Comparison of ENCODE assay signal across 18 cellular contexts in the genomic region with DNA sequence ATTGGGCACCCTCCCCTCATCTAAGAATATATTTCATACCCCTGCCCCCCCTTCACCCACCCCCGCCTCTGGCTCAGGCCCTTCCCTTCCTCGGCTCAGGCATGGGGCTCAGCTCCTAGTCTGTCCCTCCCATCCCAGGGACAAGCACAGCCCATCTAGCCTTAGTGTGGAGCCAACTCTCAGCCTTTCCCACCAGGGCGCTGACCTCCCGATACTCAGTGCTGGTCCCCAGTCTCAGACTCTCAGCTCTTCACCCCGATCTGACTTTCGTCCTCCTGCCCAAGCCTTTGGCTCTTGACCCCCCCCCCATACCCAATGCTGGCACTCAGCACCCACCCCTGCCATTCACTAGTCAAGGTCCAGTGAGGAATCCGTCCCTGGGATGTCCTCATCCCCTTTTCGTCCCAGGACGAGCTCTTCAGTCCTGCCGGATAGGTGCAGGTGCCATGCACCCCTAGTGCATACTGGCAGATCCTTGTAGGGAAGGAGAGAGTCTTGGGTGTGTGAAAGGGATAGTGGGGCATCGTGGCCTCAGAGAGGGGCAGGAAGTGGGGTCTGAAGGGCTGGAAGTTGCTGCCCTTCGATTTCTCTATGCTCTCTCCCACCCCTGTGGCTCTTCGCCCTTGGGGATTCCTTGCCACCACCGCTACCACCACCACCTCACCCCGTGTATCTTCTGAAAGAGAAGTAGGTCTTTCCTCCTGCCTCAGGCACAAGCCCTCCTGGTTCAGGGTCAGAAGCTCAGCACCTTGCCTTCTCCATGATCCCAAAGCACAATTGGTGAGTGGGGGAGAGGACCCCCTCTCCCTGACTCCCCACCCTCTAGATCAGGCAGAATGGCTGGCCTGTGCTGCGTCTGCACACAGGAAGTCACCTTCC. TPM values are rescaled to one million over a fixed set of nuclear protein-coding genes. Genes with fewer than 3 reads are reported as not detected.
DNase-seq lines count a peak whose midpoint lies in the region; ATAC-seq and TF ChIP-seq lines count a peak whose summit lies in the region.
"Had no signal": no experiment of that assay in that cellular context is flagged by ENCODE, and none has a peak within 500 bp of the region (broad histone marks: within the 10 kb centered on the region; RNA-seq: fewer than 3 reads in every experiment).

No MANE protein-coding gene starts in this region.

- no peaks in the 10 kb centered on the region for H3K79me1 ChIP-seq in H9 (ENCODE audit: insufficient read depth, low read depth, low read length, poor library complexity, severe bottlenecking)
- no peaks in the 10 kb centered on the region for H3K79me1 ChIP-seq in neuronal stem cell (ENCODE audit: low read depth, low read length)

- H3K4me2 ChIP-seq in H9 (ENCODE audit: insufficient read depth, insufficient read length, low read length): no peak overlapping the region
- H3K4me2 ChIP-seq in neuronal stem cell (ENCODE audit: insufficient read depth, low read length, poor library complexity, severe bottlenecking): no peak overlapping the region
- H3K4me2 ChIP-seq in hepatocyte: no peak overlapping the region

- no peaks in the 10 kb centered on the region for H3K9me3 Mint-ChIP-seq in activated CD4-positive, alpha-beta T cell treated with anti-CD3 and anti-CD28 coated beads, Interleukin-2, amount 10 ng/mL, durations not matched to agents 24 days and 14 days
- H3K9me3 Mint-ChIP-seq in H9 (no peaks in the 10 kb centered on the region), chondrocyte (ENCODE audit: low read depth) (no peaks in the 10 kb centered on the region)

- H4K20me1 ChIP-seq in H9 (ENCODE audit: control insufficient read depth, insufficient read depth, insufficient read length): no peaks in the 10 kb centered on the region
- no peaks in the 10 kb centered on the region for H4K20me1 ChIP-seq in hepatocyte (ENCODE audit: insufficient read depth, poor library complexity, severe bottlenecking)

- no peak overlapping the region for H2BK20ac ChIP-seq in H9 (ENCODE audit: low read depth, low read length, poor library complexity, severe bottlenecking)

- H3T11ph ChIP-seq in H9 (ENCODE audit: low read length): no peak overlapping the region

- H3K18ac ChIP-seq in H9 (ENCODE audit: insufficient read length, low read depth, low read length): no peak overlapping the region
- peak overlapping the region; percentile 61 for H3K18ac ChIP-seq in neuronal stem cell (ENCODE audit: low read length)

- H2AK5ac ChIP-seq in H9 (ENCODE audit: insufficient read length, low read length) (no peak overlapping the region), neuronal stem cell (ENCODE audit: low read depth, low read length) (no peak overlapping the region)

- H3K4me1 ChIP-seq in H9 (ENCODE audit: insufficient read depth, low read length) (peaks cover 5% of the 10 kb centered on the region), neuronal stem cell (ENCODE audit: control insufficient read depth in 2 of 2, insufficient read depth in 1 of 2, low read depth in 1 of 2, low read length in 2 of 2) (peaks cover 4% of the 10 kb centered on the region in 2 donors), hepatocyte (ENCODE audit: insufficient read depth) (peaks cover 5% of the 10 kb centered on the region)
- H3K4me1 ChIP-seq: parathyroid adenoma had no signal

- H3K4ac ChIP-seq in H9 (ENCODE audit: low read depth, low read length): no peak overlapping the region
- no peak overlapping the region for H3K4ac ChIP-seq in neuronal stem cell (ENCODE audit: low read length)

- H3K23me2 ChIP-seq in H9 (ENCODE audit: insufficient read length, low read depth, low read length, poor library complexity, severe bottlenecking): peaks cover 10% of the 10 kb centered on the region

- no peak for TF ChIP-seq CTCF in H9 (conservative IDR thresholded peaks at IDR 0.05)
- no peak for TF ChIP-seq CTCF in chondrocyte (IDR thresholded peaks at IDR 0.05)
- no peak for TF ChIP-seq CTCF in hepatocyte (IDR thresholded peaks at IDR 0.05; ENCODE audit: poor library complexity)

- no peak for ATAC-seq in HG03354 (IDR thresholded peaks at IDR 0.05; ENCODE audit: poor library complexity, severe bottlenecking, unreplicated experiment)
- ATAC-seq: upper lobe of right lung had no signal

- no peak overlapping the region for H3K27ac Mint-ChIP-seq in activated CD4-positive, alpha-beta T cell treated with anti-CD3 and anti-CD28 coated beads, Interleukin-2, amount 10 ng/mL, durations not matched to agents 24 days and 14 days
- no peak overlapping the region for H3K27ac Mint-ChIP-seq in H9
- no peak overlapping the region for H3K27ac Mint-ChIP-seq in chondrocyte (ENCODE audit: unreplicated experiment)

- H3K36me3 ChIP-seq in neuronal stem cell (replicated peaks in 1 of 2; ENCODE audit: control insufficient read depth in 2 of 2, insufficient read depth in 2 of 2, low read length in 2 of 2): no peaks in the 10 kb centered on the region
- H3K36me3 ChIP-seq in hepatocyte (replicated peaks; ENCODE audit: insufficient read depth, low read depth): no peaks in the 10 kb centered on the region
- H3K36me3 ChIP-seq: colonic mucosa, esophagus muscularis mucosa, upper lobe of right lung had no signal

- H3K4me3 Mint-ChIP-seq in activated CD4-positive, alpha-beta T cell treated with anti-CD3 and anti-CD28 coated beads, Interleukin-2, amount 10 ng/mL, durations not matched to agents 24 days and 14 days: peak overlapping the region; percentile 79
- peak overlapping the region; percentile 65 to 84 for H3K4me3 Mint-ChIP-seq in H9
- H3K4me3 Mint-ChIP-seq in chondrocyte (ENCODE audit: unreplicated experiment): peak overlapping the region; percentile 76

- H3K14ac ChIP-seq in H9 (ENCODE audit: insufficient read depth, low read length): no peak overlapping the region
- H3K14ac ChIP-seq in neuronal stem cell (ENCODE audit: low read length): no peak overlapping the region

- peaks cover 51% of the 10 kb centered on the region for H3K27me3 Mint-ChIP-seq in activated CD4-positive, alpha-beta T cell treated with anti-CD3 and anti-CD28 coated beads, Interleukin-2, amount 10 ng/mL, durations not matched to agents 24 days and 14 days
- peaks cover 64% of the 10 kb centered on the region for H3K27me3 Mint-ChIP-seq in H9 (ENCODE audit: low read depth)
- H3K27me3 Mint-ChIP-seq in chondrocyte (ENCODE audit: low read depth): peaks cover 33% of the 10 kb centered on the region

- peak; percentile 56 for DNase-seq in activated CD4-positive, alpha-beta T cell treated with anti-CD3 and anti-CD28 coated beads, Interleukin-2, amount 10 ng/mL, durations not matched to agents 24 days and 14 days
- DNase-seq in activated CD4-positive, alpha-beta T cell treated with anti-CD3 and anti-CD28 coated beads for 48 hours: no peak
- DNase-seq in H9 (peak; percentile 24), chondrocyte (ENCODE audit: low spot score) (peak; percentile 64), neuronal stem cell (ENCODE audit: low spot score) (no peak), nucleus accumbens (lab: John Stamatoyannopoulos, UW) (no peak), hepatocyte (ENCODE audit: low spot score) (no peak)
- DNase-seq: activated CD4-positive, alpha-beta T cell treated with anti-CD3 and anti-CD28 coated beads for 1 hour; colonic mucosa; IMR-90; NCI-H1092; NCI-H2227 treated with DMSO at 0.1 percent for 48 hours; PC-3; upper lobe of right lung had no signal

- WGBS in H9 (ENCODE audit: extremely low coverage, insufficient read length, low lambda C conversion rate): no CpG with 5 or more reads among the region's 16 CpGs
- WGBS in neuronal stem cell (ENCODE audit: extremely low coverage in 2 of 2, insufficient read length in 2 of 2, insufficient replicate concordance in 1 of 2), 2 donors: no CpG with 5 or more reads among the region's 16 CpGs
- 88% methylated on average over 15 of the region's 16 CpGs for WGBS in hepatocyte (ENCODE audit: low lambda C conversion rate, missing lambda C conversion rate)

- H3K23ac ChIP-seq in H9 (ENCODE audit: insufficient read length, low read depth, low read length) (no peak overlapping the region), neuronal stem cell (ENCODE audit: low read depth, low read length, poor library complexity) (no peak overlapping the region)

- H2BK15ac ChIP-seq in H9 (ENCODE audit: low read depth, low read length): no peak overlapping the region
- H2BK15ac ChIP-seq in neuronal stem cell (ENCODE audit: low read length): no peak overlapping the region

- H4K8ac ChIP-seq in H9 (replicated peaks; ENCODE audit: insufficient read length, low read depth, low read length) (no peak overlapping the region), neuronal stem cell (ENCODE audit: low read depth, low read length) (no peak overlapping the region)

- no peaks in the 10 kb centered on the region for H3K36me3 Mint-ChIP-seq in activated CD4-positive, alpha-beta T cell treated with anti-CD3 and anti-CD28 coated beads, Interleukin-2, amount 10 ng/mL, durations not matched to agents 24 days and 14 days (ENCODE audit: low read depth)
- H3K36me3 Mint-ChIP-seq in H9 (ENCODE audit: insufficient read depth in 1 of 3, low read depth in 3 of 3) (no peaks in the 10 kb centered on the region; a peak in 1 of 7 replicates), chondrocyte (ENCODE audit: low read depth) (no peaks in the 10 kb centered on the region)

- H2AFZ ChIP-seq in H9 (ENCODE audit: low read length): no peak overlapping the region
- H2AFZ ChIP-seq in neuronal stem cell (ENCODE audit: low read length): no peak overlapping the region
- no peak overlapping the region for H2AFZ ChIP-seq in hepatocyte
- H2AFZ ChIP-seq: parathyroid adenoma had no signal

- H3K27me3 ChIP-seq in H9 (ENCODE audit: insufficient read depth, low read length) (peaks cover 20% of the 10 kb centered on the region; the same call in 1 of the 2 replicates), neuronal stem cell (ENCODE audit: control insufficient read depth in 3 of 3, insufficient read depth in 3 of 3, low read depth in 1 of 3, low read length in 3 of 3) (peaks cover 20 to 73% (median 54%) of the 10 kb centered on the region in 3 experiments), hepatocyte (peaks cover 63% of the 10 kb centered on the region)

- H3K9me3 ChIP-seq in H9 (ENCODE audit: control insufficient read depth, low read depth, low read length): no peaks in the 10 kb centered on the region
- no peaks in the 10 kb centered on the region for H3K9me3 ChIP-seq in neuronal stem cell (replicated peaks in 1 of 2; ENCODE audit: control insufficient read depth in 2 of 2, insufficient read depth in 1 of 2, low read depth in 1 of 2, low read length in 2 of 2)
- no peaks in the 10 kb centered on the region for H3K9me3 ChIP-seq in hepatocyte (ENCODE audit: low read depth)
- H3K9me3 ChIP-seq: colonic mucosa, esophagus muscularis mucosa, upper lobe of right lung had no signal

- no peak overlapping the region for H2BK120ac ChIP-seq in H9 (ENCODE audit: low read depth, low read length, poor library complexity, severe bottlenecking)
- H2BK120ac ChIP-seq in neuronal stem cell (ENCODE audit: low read depth, low read length): no peak overlapping the region

- H3K4me1 Mint-ChIP-seq in activated CD4-positive, alpha-beta T cell treated with anti-CD3 and anti-CD28 coated beads, Interleukin-2, amount 10 ng/mL, durations not matched to agents 24 days and 14 days: peaks cover 6% of the 10 kb centered on the region
- H3K4me1 Mint-ChIP-seq in H9: peaks cover 16 to 26% of the 10 kb centered on the region in 2 experiments
- H3K4me1 Mint-ChIP-seq in chondrocyte (ENCODE audit: low read depth): peaks cover 7% of the 10 kb centered on the region

- H3K27ac ChIP-seq in H9 (ENCODE audit: insufficient read length, low read depth, low read length): no peak overlapping the region
- H3K27ac ChIP-seq in neuronal stem cell (replicated peaks; ENCODE audit: low read length): no peak overlapping the region
- no peak overlapping the region for H3K27ac ChIP-seq in hepatocyte
- H3K27ac ChIP-seq: colonic mucosa, esophagus muscularis mucosa, parathyroid adenoma, upper lobe of right lung had no signal

- no peak overlapping the region for H4K5ac ChIP-seq in H9 (ENCODE audit: insufficient read length, low read depth, low read length)

- no peak overlapping the region for H3K4me3 ChIP-seq in neuronal stem cell (ENCODE audit: low read length in 2 of 2)
- no peak overlapping the region for H3K4me3 ChIP-seq in hepatocyte
- H3K4me3 ChIP-seq: colonic mucosa, upper lobe of right lung had no signal

- no peaks in the 10 kb centered on the region for H3K9me2 ChIP-seq in hepatocyte (replicated peaks; ENCODE audit: insufficient read depth)

- H4K91ac ChIP-seq in H9 (ENCODE audit: insufficient read length, low read depth, low read length) (no peak overlapping the region), neuronal stem cell (ENCODE audit: low read depth, low read length, poor library complexity) (no peak overlapping the region)

- no peak overlapping the region for H2BK12ac ChIP-seq in H9 (ENCODE audit: insufficient read length, low read depth, low read length)
- no peak overlapping the region for H2BK12ac ChIP-seq in neuronal stem cell (ENCODE audit: low read length)

- H3K9ac ChIP-seq in H9 (ENCODE audit: extremely low read depth, insufficient read length, low read length) (no peak overlapping the region), neuronal stem cell (ENCODE audit: low read depth, low read length, poor library complexity) (no peak overlapping the region)
- H3K9ac ChIP-seq: parathyroid adenoma had no signal

- H3K56ac ChIP-seq in H9 (ENCODE audit: insufficient read length, low read depth, low read length): no peak overlapping the region

- H3K79me2 ChIP-seq in H9 (ENCODE audit: insufficient read depth, low read length): no peaks in the 10 kb centered on the region
- no peaks in the 10 kb centered on the region for H3K79me2 ChIP-seq in hepatocyte
- H3K79me2 ChIP-seq: parathyroid adenoma had no signal

- intact Hi-C loops in activated CD4-positive, alpha-beta T cell treated with anti-CD3 and anti-CD28 coated beads, Interleukin-2, amount 10 ng/mL, durations not matched to agents 24 days and 14 days (cut with micrococcal nuclease): loop anchor here (5.0 kb wide), 1 partner anchor 574 kb away; the partner anchor contains the start of gene UVRAG

- H2BK5ac ChIP-seq in H9 (ENCODE audit: insufficient read length, low read length) (no peak overlapping the region), neuronal stem cell (ENCODE audit: low read length) (no peak overlapping the region)

RNA-seq across cellular contexts. Expression of gene TPBGL, which starts 2.4 kb away (rescaled TPM):
- total RNA-seq in activated CD4-positive, alpha-beta T cell treated with anti-CD3 and anti-CD28 coated beads, Interleukin-2, amount 10 ng/mL, durations not matched to agents 24 days and 14 days: 0.19 and 0.61 TPM in 2 replicates
- 0.61 and 0.64 TPM in 2 replicates for total RNA-seq in H9 (2021)
- 0.24 to 0.82 TPM (median 0.74 TPM) in 3 replicates for total RNA-seq in chondrocyte
- polyA plus RNA-seq in neuronal stem cell (2013, experiment 1 of 2): 0.10 TPM
- 0.10 TPM for polyA plus RNA-seq in neuronal stem cell (2013, experiment 2 of 2)
- total RNA-seq in hepatocyte: 0.16 TPM in 1 of 2 replicates, not detected in the other
- polyA plus RNA-seq in hepatocyte: 0.12 and 0.64 TPM in 2 replicates
- total RNA-seq: IMR-90, liver, PC-3 had no signal
- polyA plus RNA-seq: IMR-90 had no signal

Comparison
In these comparisons a context has a peak if more than half of its experiments do, and no peak if none do; other contexts are left out.
1. DNase-seq: peak in activated CD4-positive, alpha-beta T cell treated with anti-CD3 and anti-CD28 coated beads, Interleukin-2, amount 10 ng/mL, durations not matched to agents 24 days and 14 days (single experiment), H9 (single experiment) and chondrocyte (single experiment); none in activated CD4-positive, alpha-beta T cell treated with anti-CD3 and anti-CD28 coated beads for 48 hours (single experiment), neuronal stem cell (single experiment), nucleus accumbens (0 of 56) and hepatocyte (single experiment).
2. Peak in every context shown above with its lines, with median percentiles within 50 percentile points of each other: H3K4me3 Mint-ChIP-seq.